ENCODE assay signal across 2 cellular contexts in genomic region chr3:113498221-113499005, GRCh38.
TF ChIP-seq lines count a peak whose summit lies in the region.

No MANE protein-coding gene starts in this region.

TF ChIP-seq in GM23338, 12 proteins besides CTCF, POLR2A, EP300 and RAD21 (continued from another document):
- TF ChIP-seq, protein P1, sequence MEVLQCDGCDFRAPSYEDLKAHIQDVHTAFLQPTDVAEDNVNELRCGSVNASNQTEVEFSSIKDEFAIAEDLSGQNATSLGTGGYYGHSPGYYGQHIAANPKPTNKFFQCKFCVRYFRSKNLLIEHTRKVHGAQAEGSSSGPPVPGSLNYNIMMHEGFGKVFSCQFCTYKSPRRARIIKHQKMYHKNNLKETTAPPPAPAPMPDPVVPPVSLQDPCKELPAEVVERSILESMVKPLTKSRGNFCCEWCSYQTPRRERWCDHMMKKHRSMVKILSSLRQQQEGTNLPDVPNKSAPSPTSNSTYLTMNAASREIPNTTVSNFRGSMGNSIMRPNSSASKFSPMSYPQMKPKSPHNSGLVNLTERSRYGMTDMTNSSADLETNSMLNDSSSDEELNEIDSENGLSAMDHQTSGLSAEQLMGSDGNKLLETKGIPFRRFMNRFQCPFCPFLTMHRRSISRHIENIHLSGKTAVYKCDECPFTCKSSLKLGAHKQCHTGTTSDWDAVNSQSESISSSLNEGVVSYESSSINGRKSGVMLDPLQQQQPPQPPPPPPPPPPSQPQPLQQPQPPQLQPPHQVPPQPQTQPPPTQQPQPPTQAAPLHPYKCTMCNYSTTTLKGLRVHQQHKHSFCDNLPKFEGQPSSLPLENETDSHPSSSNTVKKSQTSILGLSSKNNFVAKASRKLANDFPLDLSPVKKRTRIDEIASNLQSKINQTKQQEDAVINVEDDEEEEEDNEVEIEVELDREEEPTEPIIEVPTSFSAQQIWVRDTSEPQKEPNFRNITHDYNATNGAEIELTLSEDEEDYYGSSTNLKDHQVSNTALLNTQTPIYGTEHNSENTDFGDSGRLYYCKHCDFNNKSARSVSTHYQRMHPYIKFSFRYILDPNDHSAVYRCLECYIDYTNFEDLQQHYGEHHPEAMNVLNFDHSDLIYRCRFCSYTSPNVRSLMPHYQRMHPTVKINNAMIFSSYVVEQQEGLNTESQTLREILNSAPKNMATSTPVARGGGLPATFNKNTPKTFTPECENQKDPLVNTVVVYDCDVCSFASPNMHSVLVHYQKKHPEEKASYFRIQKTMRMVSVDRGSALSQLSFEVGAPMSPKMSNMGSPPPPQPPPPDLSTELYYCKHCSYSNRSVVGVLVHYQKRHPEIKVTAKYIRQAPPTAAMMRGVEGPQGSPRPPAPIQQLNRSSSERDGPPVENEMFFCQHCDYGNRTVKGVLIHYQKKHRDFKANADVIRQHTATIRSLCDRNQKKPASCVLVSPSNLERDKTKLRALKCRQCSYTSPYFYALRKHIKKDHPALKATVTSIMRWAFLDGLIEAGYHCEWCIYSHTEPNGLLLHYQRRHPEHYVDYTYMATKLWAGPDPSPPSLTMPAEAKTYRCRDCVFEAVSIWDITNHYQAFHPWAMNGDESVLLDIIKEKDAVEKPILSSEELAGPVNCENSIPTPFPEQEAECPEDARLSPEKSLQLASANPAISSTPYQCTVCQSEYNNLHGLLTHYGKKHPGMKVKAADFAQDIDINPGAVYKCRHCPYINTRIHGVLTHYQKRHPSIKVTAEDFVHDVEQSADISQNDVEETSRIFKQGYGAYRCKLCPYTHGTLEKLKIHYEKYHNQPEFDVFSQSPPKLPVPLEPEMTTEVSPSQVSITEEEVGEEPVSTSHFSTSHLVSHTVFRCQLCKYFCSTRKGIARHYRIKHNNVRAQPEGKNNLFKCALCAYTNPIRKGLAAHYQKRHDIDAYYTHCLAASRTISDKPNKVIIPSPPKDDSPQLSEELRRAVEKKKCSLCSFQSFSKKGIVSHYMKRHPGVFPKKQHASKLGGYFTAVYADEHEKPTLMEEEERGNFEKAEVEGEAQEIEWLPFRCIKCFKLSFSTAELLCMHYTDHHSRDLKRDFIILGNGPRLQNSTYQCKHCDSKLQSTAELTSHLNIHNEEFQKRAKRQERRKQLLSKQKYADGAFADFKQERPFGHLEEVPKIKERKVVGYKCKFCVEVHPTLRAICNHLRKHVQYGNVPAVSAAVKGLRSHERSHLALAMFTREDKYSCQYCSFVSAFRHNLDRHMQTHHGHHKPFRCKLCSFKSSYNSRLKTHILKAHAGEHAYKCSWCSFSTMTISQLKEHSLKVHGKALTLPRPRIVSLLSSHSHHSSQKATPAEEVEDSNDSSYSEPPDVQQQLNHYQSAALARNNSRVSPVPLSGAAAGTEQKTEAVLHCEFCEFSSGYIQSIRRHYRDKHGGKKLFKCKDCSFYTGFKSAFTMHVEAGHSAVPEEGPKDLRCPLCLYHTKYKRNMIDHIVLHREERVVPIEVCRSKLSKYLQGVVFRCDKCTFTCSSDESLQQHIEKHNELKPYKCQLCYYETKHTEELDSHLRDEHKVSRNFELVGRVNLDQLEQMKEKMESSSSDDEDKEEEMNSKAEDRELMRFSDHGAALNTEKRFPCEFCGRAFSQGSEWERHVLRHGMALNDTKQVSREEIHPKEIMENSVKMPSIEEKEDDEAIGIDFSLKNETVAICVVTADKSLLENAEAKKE (CRISPR knock-in tag; IDR thresholded peaks at IDR 0.05) = no peak
- TF ChIP-seq EZH2phosphoT487 (IDR thresholded peaks at IDR 0.05; ENCODE audit: unreplicated experiment) (no peak), NANOG (IDR thresholded peaks at IDR 0.05; ENCODE audit: borderline replicate concordance) (no peak), POLR2AphosphoS5 (IDR thresholded peaks at IDR 0.05; ENCODE audit: low read depth) (no peak), ZNF114 (CRISPR knock-in tag; IDR thresholded peaks at IDR 0.05) (no peak), REST (IDR thresholded peaks at IDR 0.05; ENCODE audit: unreplicated experiment) (no peak)

TF ChIP-seq in WTC11, 78 proteins besides CTCF, POLR2A, EP300 and RAD21 (continued from another document):
- TF ChIP-seq, protein P2, sequence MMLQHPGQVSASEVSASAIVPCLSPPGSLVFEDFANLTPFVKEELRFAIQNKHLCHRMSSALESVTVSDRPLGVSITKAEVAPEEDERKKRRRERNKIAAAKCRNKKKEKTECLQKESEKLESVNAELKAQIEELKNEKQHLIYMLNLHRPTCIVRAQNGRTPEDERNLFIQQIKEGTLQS (CRISPR knock-in tag; conservative IDR thresholded peaks at IDR 0.05) = no peak
- TF ChIP-seq ZNF121 (CRISPR knock-in tag; IDR thresholded peaks at IDR 0.05) = no peak
